Comparison of ENCODE assay signal across 17 cellular contexts in the genomic region with DNA sequence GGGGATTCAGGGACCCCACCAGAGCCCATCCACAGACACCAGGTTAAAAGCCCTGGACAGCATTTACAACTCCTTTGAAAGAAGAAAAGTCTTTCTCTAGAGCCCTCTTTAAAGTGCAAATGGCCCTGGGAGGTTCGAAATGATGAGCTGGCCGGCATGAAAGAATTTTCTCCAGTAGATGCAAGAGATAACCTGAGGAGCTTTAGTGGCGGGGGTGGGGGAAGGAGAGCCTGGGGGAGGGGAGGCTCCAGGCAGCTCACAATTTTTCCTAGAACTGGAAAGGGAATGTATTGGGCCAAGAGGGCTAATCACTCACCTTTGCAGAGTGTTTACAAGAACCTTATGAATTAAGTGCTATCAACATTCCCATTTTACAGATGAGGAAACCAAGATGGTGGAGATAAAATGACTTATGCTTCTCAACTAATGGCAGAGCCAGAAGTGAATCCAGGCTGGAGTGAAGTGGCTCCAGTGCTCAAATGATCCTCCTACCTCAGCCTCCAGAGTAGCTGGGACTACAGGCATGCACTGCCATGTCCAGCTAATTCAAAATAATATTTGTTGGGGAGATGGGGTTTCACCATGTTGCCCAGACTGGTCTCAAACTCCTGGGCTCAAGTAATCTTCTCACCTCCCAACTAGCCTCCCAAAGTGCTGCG. TPM values are rescaled to one million over a fixed set of nuclear protein-coding genes. Genes with fewer than 3 reads are reported as not detected.
DNase-seq lines count a peak whose midpoint lies in the region; ATAC-seq and TF ChIP-seq lines count a peak whose summit lies in the region.
"Had no signal": no experiment of that assay in that cellular context is flagged by ENCODE, and none has a peak within 500 bp of the region (broad histone marks: within the 10 kb centered on the region; RNA-seq: fewer than 3 reads in every experiment).

No MANE protein-coding gene starts in this region.

- no peak for TF ChIP-seq CTCF in VCaP (conservative IDR thresholded peaks at IDR 0.05)
- no peak for TF ChIP-seq CTCF in stomach (IDR thresholded peaks at IDR 0.05)

- no peak for ATAC-seq in GM21360 (IDR thresholded peaks at IDR 0.05; ENCODE audit: unreplicated experiment)
- ATAC-seq: heart right ventricle had no signal

- H3K27ac ChIP-seq in VCaP (peak overlapping the region; percentile 76), stomach (peak overlapping the region; percentile 70 to 81 (median 77))
- H3K27ac ChIP-seq: heart right ventricle, right atrium auricular region had no signal

- peaks cover 12 to 30% (median 25%) of the 10 kb centered on the region in 4 donors for H3K4me1 ChIP-seq in stomach

- DNase-seq in H7 (peak; percentile 63), iPS-NIHi7 (ENCODE audit: extremely low spot score) (peak; percentile 61), stomach (no peak)
- no peak for DNase-seq in NK-92 treated with Interleukin-12 subunit alpha and Interleukin-12 subunit beta, amount 100 ng/mL, for 24 hours (lab: John Stamatoyannopoulos, UW)
- DNase-seq in activated CD4-positive, CD25-positive, alpha-beta regulatory T cell treated with anti-CD3 and anti-CD28 coated beads, Interleukin-2, amount 50 U/mL, for 72 hours = no peak
- DNase-seq: activated CD4-positive, alpha-beta T cell treated with anti-CD3 and anti-CD28 coated beads, Interleukin-2, amount 10 ng/mL, durations not matched to agents 7 days and 5 days; activated CD8-positive, alpha-beta memory T cell treated with anti-CD3 and anti-CD28 coated beads, Interleukin-2, amount 50 U/mL, for 4 hours; activated gamma-delta T cell treated with Interleukin-2 at 50 U/mL for 16 hours; AML-193; heart right ventricle; NCI-H1436 treated with DMSO at 0.1 percent for 48 hours; stimulated activated naive CD4-positive, alpha-beta T cell treated with Interleukin-2 at 50 U/mL for 16 hours had no signal

- H3K27me3 ChIP-seq in H7 (ENCODE audit: control insufficient read depth, insufficient read depth, low read length) = peaks cover 7% of the 10 kb centered on the region; the same call in 1 of the 2 replicates
- peaks cover 5 to 22% (median 18%) of the 10 kb centered on the region in 3 donors for H3K27me3 ChIP-seq in stomach

- H3K36me3 ChIP-seq in H7 (replicated peaks; ENCODE audit: control insufficient read depth, insufficient read depth, low read length) (no peaks in the 10 kb centered on the region), stomach (no peaks in the 10 kb centered on the region)
- H3K36me3 ChIP-seq: heart right ventricle, right atrium auricular region had no signal

- no peak for TF ChIP-seq POLR2A in stomach (IDR thresholded peaks at IDR 0.05)

- no peak for TF ChIP-seq EP300 in stomach (IDR thresholded peaks at IDR 0.05)

- H3K9me3 ChIP-seq in stomach = no peaks in the 10 kb centered on the region
- H3K9me3 ChIP-seq: heart right ventricle, right atrium auricular region had no signal

- intact Hi-C loops in stomach (cut with DNase I; ENCODE audit: low total_unique reads) = no loop called here

- H3K4me3 ChIP-seq in H7 (ENCODE audit: insufficient read depth, low read depth, low read length) (no peak overlapping the region), stomach (no peak overlapping the region)
- H3K4me3 ChIP-seq: heart right ventricle, right atrium auricular region had no signal

- 46 to 71% (median 58%) methylated on average over 4 of the region's 4 CpGs for WGBS in stomach, 5 donors

RNA-seq across cellular contexts. Expression of a gene that starts 4.2 kb away (rescaled TPM):
- total RNA-seq in H7 (2014; rRNA removed; shearing (Covaris generic)) = 19.0 and 38.6 TPM in 2 replicates
- total RNA-seq in stomach = 100 to 1,000 TPM; 104 to 567 (median 188) TPM
- 10 to 100 TPM; 15.0 to 63.3 (median 62.2) TPM for polyA plus RNA-seq in stomach
- total RNA-seq: fibroblast of lung, HT1080 had no signal

Comparison
In these comparisons a context has a peak if more than half of its experiments do, and no peak if none do; other contexts are left out.
1. DNase-seq: peak in H7 (single experiment) and iPS-NIHi7 (single experiment); none in stomach (single experiment), NK-92 treated with Interleukin-12 subunit alpha and Interleukin-12 subunit beta, amount 100 ng/mL, for 24 hours (single experiment) and activated CD4-positive, CD25-positive, alpha-beta regulatory T cell treated with anti-CD3 and anti-CD28 coated beads, Interleukin-2, amount 50 U/mL, for 72 hours (single experiment).